Comparison of ENCODE assay signal across 26 cellular contexts in genomic region chr1:211912064-211912463, GRCh38.
DNase-seq lines count a peak whose midpoint lies in the region; ATAC-seq, FAIRE-seq and TF ChIP-seq lines count a peak whose summit lies in the region.
"Had no signal": no experiment of that assay in that cellular context is flagged by ENCODE, and none has a peak within 500 bp of the region (broad histone marks: within the 10 kb centered on the region; RNA-seq: fewer than 3 reads in every experiment).

No MANE protein-coding gene starts in this region.

- no peaks in the 10 kb centered on the region for H3K36me3 ChIP-seq in BLaER1 treated with 17β-estradiol and CSF1 and Interleukin-3, amounts not matched to agents 10 nM and 100 nM
- H3K36me3 ChIP-seq in bronchial epithelial cell (ENCODE audit: control insufficient read depth, insufficient read depth, low read length): no peaks in the 10 kb centered on the region
- H3K36me3 ChIP-seq: ovary, upper lobe of left lung had no signal

- no peak overlapping the region for H3K4me3 ChIP-seq in BLaER1 treated with 17β-estradiol and CSF1 and Interleukin-3, amounts not matched to agents 10 nM and 100 nM
- H3K4me3 ChIP-seq in bronchial epithelial cell (ENCODE audit: low read depth, low read length): no peak overlapping the region
- H3K4me3 ChIP-seq: lung, ovary, upper lobe of left lung had no signal

- no peaks in the 10 kb centered on the region for H3K9me3 ChIP-seq in BLaER1 treated with 17β-estradiol and CSF1 and Interleukin-3, amounts not matched to agents 10 nM and 100 nM (replicated peaks in 1 of 11)
- H3K9me3 ChIP-seq: ovary, upper lobe of left lung had no signal

- H3K4me2 ChIP-seq in BLaER1 treated with 17β-estradiol and CSF1 and Interleukin-3, amounts not matched to agents 10 nM and 100 nM: peak overlapping the region in 10 of 11 experiments; percentile 11 to 80 (median 36); a peak in 14 of 22 replicates

- peaks cover 8 to 63% (median 13%) of the 10 kb centered on the region in 10 experiments for H3K4me1 ChIP-seq in BLaER1 treated with 17β-estradiol and CSF1 and Interleukin-3, amounts not matched to agents 10 nM and 100 nM
- H3K4me1 ChIP-seq: upper lobe of left lung had no signal

- no peaks in the 10 kb centered on the region for H4K20me1 ChIP-seq in BLaER1 treated with 17β-estradiol and CSF1 and Interleukin-3, amounts not matched to agents 10 nM and 100 nM

- H3K27me3 ChIP-seq in BLaER1 treated with 17β-estradiol and CSF1 and Interleukin-3, amounts not matched to agents 10 nM and 100 nM: no peaks in the 10 kb centered on the region
- H3K27me3 ChIP-seq in bronchial epithelial cell (ENCODE audit: control insufficient read depth, insufficient read depth, low read length): no peaks in the 10 kb centered on the region
- H3K27me3 ChIP-seq: ovary, upper lobe of left lung had no signal

- FAIRE-seq in bronchial epithelial cell (lab: Jason Lieb, UNC): no peak

- intact Hi-C loops in left colon (cut with DNase I, micrococcal nuclease): no loop called here

- ATAC-seq in left colon (peak; percentile 89), HG03457 (IDR thresholded peaks at IDR 0.05; ENCODE audit: unreplicated experiment) (no peak), HG03520 (IDR thresholded peaks at IDR 0.05; ENCODE audit: unreplicated experiment) (no peak)

- no peak overlapping the region for H3K27ac ChIP-seq in BLaER1 treated with 17β-estradiol and CSF1 and Interleukin-3, amounts not matched to agents 10 nM and 100 nM
- H3K27ac ChIP-seq: C4-2B, ovary, upper lobe of left lung, VCaP had no signal

- H3K9ac ChIP-seq in BLaER1 treated with 17β-estradiol and CSF1 and Interleukin-3, amounts not matched to agents 10 nM and 100 nM: no peak overlapping the region

- DNase-seq in M059J (ENCODE audit: low read depth): peak; percentile 84
- peak; percentile 37 for DNase-seq in bronchial epithelial cell (ENCODE audit: low read depth)
- no peak for DNase-seq in left colon
- DNase-seq in NCI-H526 treated with DMSO at 0.1 percent for 48 hours (lab: John Stamatoyannopoulos, UW): no peak
- DNase-seq in NCI-H2107 treated with DMSO at 0.1 percent for 48 hours (lab: John Stamatoyannopoulos, UW; ENCODE audit: unreplicated experiment): no peak
- DNase-seq: activated CD4-positive, alpha-beta T cell treated with anti-CD3 and anti-CD28 coated beads for 4 hours; activated effector memory CD4-positive, alpha-beta T cell treated with anti-CD3 and anti-CD28 coated beads, Interleukin-2, amount 50 U/mL, for 16 hours; activated T-cell treated with anti-CD3 and anti-CD28 coated beads for 4 hours; Calu3; cerebellar nuclear complex; DND-41; Kasumi-1; NCI-H1048; NCI-H1694 treated with DMSO at 0.1 percent for 48 hours; NCI-H2171; NCI-H510A treated with DMSO at 0.1 percent for 48 hours; nephron progenitor cell; ovary; stimulated activated CD4-positive, alpha-beta T cell treated with anti-CD3 and anti-CD28 coated beads, Interleukin-2, amount 100 ng/mL, for 24 hours; upper lobe of left lung had no signal

- TF ChIP-seq CTCF in bronchial epithelial cell (IDR thresholded peaks at IDR 0.05; ENCODE audit: insufficient read depth, low read length, severe bottlenecking): no peak

Comparison
In these comparisons a context has a peak if more than half of its experiments do, and no peak if none do; other contexts are left out.
1. DNase-seq: peak in M059J (single experiment) and bronchial epithelial cell (single experiment); none in left colon (0 of 2), NCI-H526 treated with DMSO at 0.1 percent for 48 hours (single experiment) and NCI-H2107 treated with DMSO at 0.1 percent for 48 hours (single experiment).